In genomic region chrX:78329486-78329885, GRCh38 we compare ENCODE assay signal across 15 cellular contexts. TPM values are rescaled to one million over a fixed set of nuclear protein-coding genes. Genes with fewer than 3 reads are reported as not detected.
A peak's percentile ranks its signal among the peaks of the same experiment; 100 is the strongest.
DNase-seq lines count a peak whose midpoint lies in the region; FAIRE-seq and TF ChIP-seq lines count a peak whose summit lies in the region.
"Had no signal": no experiment of that assay in that cellular context is flagged by ENCODE, and none has a peak within 500 bp of the region (broad histone marks: within the 10 kb centered on the region; RNA-seq: fewer than 3 reads in every experiment).

No MANE protein-coding gene starts in this region.

- no peaks in the 10 kb centered on the region for H3K9me3 ChIP-seq in CD8-positive, alpha-beta memory T cell (ENCODE audit: low read length)
- H3K9me3 ChIP-seq: adrenal gland had no signal

- H3K27me3 Mint-ChIP-seq in CD8-positive, alpha-beta memory T cell = peaks cover 0 to 3% of the 10 kb centered on the region in 2 donors
- H3K27me3 Mint-ChIP-seq in IgD-negative memory B cell = no peaks in the 10 kb centered on the region
- no peaks in the 10 kb centered on the region for H3K27me3 Mint-ChIP-seq in mesothelial cell of epicardium (ENCODE audit: low read depth)
- no peaks in the 10 kb centered on the region for H3K27me3 Mint-ChIP-seq in osteocyte (ENCODE audit: unreplicated experiment)

- peak overlapping the region; percentile 20 for H3K4me3 ChIP-seq in CD8-positive, alpha-beta memory T cell (ENCODE audit: low read length)
- H3K4me3 ChIP-seq: adrenal gland, dorsolateral prefrontal cortex had no signal

- no peak overlapping the region for H3K27ac ChIP-seq in CD8-positive, alpha-beta memory T cell (ENCODE audit: low read depth, low read length)
- no peak overlapping the region for H3K27ac ChIP-seq in substantia nigra (ENCODE audit: low read depth, low read length, poor library complexity, severe bottlenecking)
- H3K27ac ChIP-seq: adrenal gland, C4-2B, dorsolateral prefrontal cortex had no signal

- peak in 1 of 5 donors; percentile 16 for DNase-seq in CD8-positive, alpha-beta memory T cell
- DNase-seq in activated effector memory CD4-positive, alpha-beta T cell treated with Interleukin-2 at 50 U/mL for 16 hours = peak; percentile 5
- DNase-seq in mesothelial cell of epicardium (ENCODE audit: low spot score in 2 of 2, unreplicated experiment in 2 of 2) (no peak), osteocyte (ENCODE audit: extremely low spot score, unreplicated experiment) (no peak), substantia nigra (lab: John Stamatoyannopoulos, UW) (no peak), HTR-8/SVneo (ENCODE audit: insufficient read length, low spot score) (no peak), KG1 (lab: John Stamatoyannopoulos, UW) (no peak)
- DNase-seq: adrenal gland, dorsolateral prefrontal cortex, GF-D8, NCI-H1092 treated with DMSO at 0.1 percent for 48 hours, NCI-H524 treated with DMSO at 0.1 percent for 48 hours, small intestine had no signal

- H3K4me3 Mint-ChIP-seq in CD8-positive, alpha-beta memory T cell = peak overlapping the region in 4 of 7 donors; percentile 7 to 33 (median 21)
- H3K4me3 Mint-ChIP-seq in IgD-negative memory B cell (peak overlapping the region; percentile 41 to 94 (median 76)), mesothelial cell of epicardium (no peak overlapping the region), osteocyte (ENCODE audit: unreplicated experiment) (no peak overlapping the region)

- peak overlapping the region in 5 of 8 donors; percentile 7 to 74 (median 64) for H3K27ac Mint-ChIP-seq in CD8-positive, alpha-beta memory T cell
- peak overlapping the region; percentile 72 to 91 (median 87) for H3K27ac Mint-ChIP-seq in IgD-negative memory B cell
- peak overlapping the region; percentile 59 for H3K27ac Mint-ChIP-seq in mesothelial cell of epicardium
- H3K27ac Mint-ChIP-seq in osteocyte (ENCODE audit: unreplicated experiment) = no peak overlapping the region

- H3K27me3 ChIP-seq in CD8-positive, alpha-beta memory T cell (ENCODE audit: insufficient read depth, low read length, poor library complexity, severe bottlenecking) = no peaks in the 10 kb centered on the region

- CTCF ChIA-PET in CD8-positive, alpha-beta memory T cell (lab: Charles Lee) = no interaction called here

- peaks cover 27% of the 10 kb centered on the region for H3K4me1 ChIP-seq in CD8-positive, alpha-beta memory T cell (ENCODE audit: insufficient read depth, low read length)
- H3K4me1 ChIP-seq: adrenal gland had no signal

- no peak for FAIRE-seq in HTR-8/SVneo (lab: Jason Lieb, UNC)
- FAIRE-seq: small intestine had no signal

- no peaks in the 10 kb centered on the region for H3K36me3 ChIP-seq in CD8-positive, alpha-beta memory T cell (ENCODE audit: insufficient read depth, low read length)
- H3K36me3 ChIP-seq: adrenal gland had no signal

- peaks cover 28 to 56% (median 41%) of the 10 kb centered on the region in 3 donors for H3K4me1 Mint-ChIP-seq in CD8-positive, alpha-beta memory T cell
- H3K4me1 Mint-ChIP-seq in IgD-negative memory B cell = peaks cover 47 to 59% (median 56%) of the 10 kb centered on the region in 3 donors
- H3K4me1 Mint-ChIP-seq in mesothelial cell of epicardium = peaks cover 22% of the 10 kb centered on the region
- no peaks in the 10 kb centered on the region for H3K4me1 Mint-ChIP-seq in osteocyte (ENCODE audit: unreplicated experiment)

- POLR2A ChIA-PET in CD8-positive, alpha-beta memory T cell (lab: Charles Lee) = no interaction called here

- TF ChIP-seq CTCF in mesothelial cell of epicardium (IDR thresholded peaks at IDR 0.05; ENCODE audit: unreplicated experiment) (no peak), osteocyte (IDR thresholded peaks at IDR 0.05) (no peak)

- H3K9me3 Mint-ChIP-seq in CD8-positive, alpha-beta memory T cell = no peaks in the 10 kb centered on the region
- H3K9me3 Mint-ChIP-seq in IgD-negative memory B cell = no peaks in the 10 kb centered on the region
- H3K9me3 Mint-ChIP-seq in mesothelial cell of epicardium = peaks cover 25% of the 10 kb centered on the region
- no peaks in the 10 kb centered on the region for H3K9me3 Mint-ChIP-seq in osteocyte (ENCODE audit: unreplicated experiment)

- no peaks in the 10 kb centered on the region for H3K36me3 Mint-ChIP-seq in CD8-positive, alpha-beta memory T cell
- H3K36me3 Mint-ChIP-seq in IgD-negative memory B cell = no peaks in the 10 kb centered on the region
- no peaks in the 10 kb centered on the region for H3K36me3 Mint-ChIP-seq in mesothelial cell of epicardium
- H3K36me3 Mint-ChIP-seq in osteocyte (ENCODE audit: unreplicated experiment) = no peaks in the 10 kb centered on the region

RNA-seq across cellular contexts. Expression of gene CYSLTR1, which starts 2.1 kb away (rescaled TPM):
- total RNA-seq in CD8-positive, alpha-beta memory T cell = under 1 TPM; 0.27 to 0.31 TPM
- polyA plus RNA-seq in CD8-positive, alpha-beta memory T cell = 2.6 TPM
- polyA plus RNA-seq in IgD-negative memory B cell = 63.8 TPM
- 0.54 to 0.68 TPM (median 0.62 TPM) in 3 replicates for total RNA-seq in mesothelial cell of epicardium
- total RNA-seq in osteocyte = not detected in 2 replicates

Comparison
In these comparisons a context has a peak if more than half of its experiments do, and no peak if none do; other contexts are left out.
1. H3K4me3 Mint-ChIP-seq: peak in CD8-positive, alpha-beta memory T cell (4 of 7) and IgD-negative memory B cell (4 of 4); none in mesothelial cell of epicardium (single experiment) and osteocyte (single experiment).